ENCODE assay signal across 1 cellular context in genomic region chr19:35005256-35005977, GRCh38.
TF ChIP-seq lines count a peak whose summit lies in the region.

No MANE protein-coding gene starts in this region.

TF ChIP-seq in HepG2, 621 proteins besides CTCF, POLR2A, EP300 and RAD21:
- TF ChIP-seq ZNF609 (CRISPR knock-in tag; IDR thresholded peaks at IDR 0.05; ENCODE audit: borderline replicate concordance) (no peak), ZNF607 (CRISPR knock-in tag; IDR thresholded peaks at IDR 0.05; ENCODE audit: borderline replicate concordance) (0 out of 2 replicates have a peak, but pooled peaks have one; percentile 15), POLR2G (IDR thresholded peaks at IDR 0.05; ENCODE audit: low read depth, low read length) (0 out of 2 replicates have a peak, but pooled peaks have one; percentile 13), HNF4A (CRISPR knock-in tag; IDR thresholded peaks at IDR 0.05) (peak; percentile 70), FUBP1 (CRISPR knock-in tag; IDR thresholded peaks at IDR 0.05; ENCODE audit: borderline replicate concordance) (no peak), ESRRA (CRISPR knock-in tag; IDR thresholded peaks at IDR 0.05; ENCODE audit: low read depth) (0 out of 2 replicates have a peak, but pooled peaks have one; percentile 28), ZSCAN20 (CRISPR knock-in tag; IDR thresholded peaks at IDR 0.05; ENCODE audit: borderline replicate concordance) (no peak), RARA (CRISPR knock-in tag; IDR thresholded peaks at IDR 0.05) (peak; percentile 57; the same call in 1 of the 2 replicates), ZNF30 (CRISPR knock-in tag; IDR thresholded peaks at IDR 0.05) (no peak), ZNF337 (CRISPR knock-in tag; IDR thresholded peaks at IDR 0.05; ENCODE audit: borderline replicate concordance, low read depth) (no peak), AKAP8 (CRISPR knock-in tag; IDR thresholded peaks at IDR 0.05) (peak; percentile 31; the same call in 1 of the 2 replicates), ZNF121 (CRISPR knock-in tag; IDR thresholded peaks at IDR 0.05) (0 out of 2 replicates have a peak, but pooled peaks have one; percentile 9), HNF4G (IDR thresholded peaks at IDR 0.05; ENCODE audit: borderline replicate concordance, low read depth, low read length) (peak; percentile 9; the same call in 1 of the 2 replicates), HNF4G (CRISPR knock-in tag; IDR thresholded peaks at IDR 0.05; ENCODE audit: borderline replicate concordance, low read depth) (no peak), NONO (IDR thresholded peaks at IDR 0.05) (no peak), NONO (CRISPR knock-in tag; conservative IDR thresholded peaks at IDR 0.05) (peak; percentile 47; the same call in 1 of the 2 replicates), ZNF788 (CRISPR knock-in tag; IDR thresholded peaks at IDR 0.05; ENCODE audit: borderline replicate concordance) (peak; percentile 10; the same call in 1 of the 2 replicates), NR2F6 (IDR thresholded peaks at IDR 0.05) (no peak), NR2F6 (CRISPR knock-in tag; IDR thresholded peaks at IDR 0.05) (peak; percentile 23; the same call in 1 of the 2 replicates), SP2 (CRISPR knock-in tag; IDR thresholded peaks at IDR 0.05) (no peak), BRD4 (CRISPR knock-in tag; IDR thresholded peaks at IDR 0.05) (no peak)
